14 cellular contexts compared by ENCODE assay signal in the genomic region with DNA sequence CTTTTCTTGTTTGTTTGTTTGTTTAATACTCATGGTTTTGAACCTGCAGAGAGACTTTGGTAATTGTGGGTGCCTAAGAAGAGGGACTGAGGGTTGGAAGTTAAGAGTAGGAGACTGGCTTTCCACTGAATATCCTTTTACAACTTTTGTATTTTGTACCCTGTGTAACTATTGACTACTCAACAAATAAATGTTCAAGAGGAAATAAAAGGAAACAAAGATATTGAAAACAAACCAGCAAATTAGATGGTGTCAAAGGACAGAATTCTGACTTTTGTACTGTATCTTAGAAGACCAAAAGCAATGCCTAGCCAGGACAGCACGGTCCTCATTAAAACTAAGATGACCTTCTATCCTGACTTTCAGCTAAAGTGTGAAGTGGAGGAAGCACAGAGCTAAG. TPM values are rescaled to one million over a fixed set of nuclear protein-coding genes. Genes with fewer than 3 reads are reported as not detected.
DNase-seq lines count a peak whose midpoint lies in the region; ATAC-seq and TF ChIP-seq lines count a peak whose summit lies in the region.
"Had no signal": no experiment of that assay in that cellular context is flagged by ENCODE, and none has a peak within 500 bp of the region (broad histone marks: within the 10 kb centered on the region; RNA-seq: fewer than 3 reads in every experiment).

No MANE protein-coding gene starts in this region.

- H3K79me2 ChIP-seq in parathyroid adenoma: no peaks in the 10 kb centered on the region

- H3K36me3 ChIP-seq in left ventricle myocardium inferior: no peaks in the 10 kb centered on the region
- no peaks in the 10 kb centered on the region for H3K36me3 ChIP-seq in heart left ventricle
- no peaks in the 10 kb centered on the region for H3K36me3 ChIP-seq in endodermal cell (ENCODE audit: control insufficient read depth, insufficient read depth, low read length)
- no peaks in the 10 kb centered on the region for H3K36me3 ChIP-seq in parathyroid adenoma (ENCODE audit: control insufficient read depth, insufficient read depth, low read length)
- no peaks in the 10 kb centered on the region for H3K36me3 ChIP-seq in esophagus squamous epithelium

- H3K4me3 ChIP-seq in left ventricle myocardium inferior (no peak overlapping the region), heart left ventricle (no peak overlapping the region), endodermal cell (ENCODE audit: low read length) (peak overlapping the region; percentile 68), parathyroid adenoma (ENCODE audit: low read depth, low read length) (peak overlapping the region; percentile 53), esophagus squamous epithelium (no peak overlapping the region)

- H3K4me1 ChIP-seq in left ventricle myocardium inferior (peaks cover 26% of the 10 kb centered on the region), heart left ventricle (peaks cover 0 to 29% (median 14%) of the 10 kb centered on the region in 12 donors), endodermal cell (ENCODE audit: control insufficient read depth, insufficient read depth, low read length) (no peaks in the 10 kb centered on the region), parathyroid adenoma (peaks cover 15% of the 10 kb centered on the region), esophagus squamous epithelium (no peaks in the 10 kb centered on the region)

- H3K9ac ChIP-seq in endodermal cell (ENCODE audit: extremely low read depth, low read length, poor library complexity, severe bottlenecking): no peak overlapping the region
- no peak overlapping the region for H3K9ac ChIP-seq in parathyroid adenoma

- peak overlapping the region; percentile 34 for H2AFZ ChIP-seq in parathyroid adenoma

- no peaks in the 10 kb centered on the region for H3K9me3 ChIP-seq in left ventricle myocardium inferior (replicated peaks)
- no peaks in the 10 kb centered on the region for H3K9me3 ChIP-seq in heart left ventricle
- H3K9me3 ChIP-seq in endodermal cell (ENCODE audit: control insufficient read depth, low read length): peaks cover 28% of the 10 kb centered on the region
- H3K9me3 ChIP-seq in parathyroid adenoma (ENCODE audit: control insufficient read depth, low read length): no peaks in the 10 kb centered on the region
- no peaks in the 10 kb centered on the region for H3K9me3 ChIP-seq in esophagus squamous epithelium

- TF ChIP-seq POLR2A in heart left ventricle (IDR thresholded peaks at IDR 0.05): no peak
- TF ChIP-seq POLR2A in esophagus squamous epithelium (IDR thresholded peaks at IDR 0.05): no peak

- DNase-seq in left ventricle myocardium inferior (no peak), heart left ventricle (no peak), endodermal cell (no peak), esophagus squamous epithelium (lab: John Stamatoyannopoulos, UW) (no peak), dedifferentiated amniotic fluid mesenchymal stem cell (ENCODE audit: extremely low spot score) (no peak)
- DNase-seq: 8988T; ACHN; Calu3; CD4-positive, alpha-beta T cell; DMS 273 treated with DMSO at 0.1 percent for 48 hours; GOT3; H9 had no signal

- H3K27me3 Mint-ChIP-seq in endodermal cell (ENCODE audit: insufficient read depth): no peaks in the 10 kb centered on the region

- 25 to 59% (median 41%) methylated on average over 1 of the region's 1 CpG for WGBS in heart left ventricle, 4 donors
- WGBS in endodermal cell (ENCODE audit: insufficient coverage in 1 of 2, insufficient read length in 1 of 2), 2 experiments: 88 to 100% methylated on average over 1 of the region's 1 CpG
- 61 to 67% methylated on average over 1 of the region's 1 CpG for whole genome bisulfite sequencing in esophagus squamous epithelium, 2 donors

- peak overlapping the region; percentile 74 for H3K4me2 ChIP-seq in parathyroid adenoma (ENCODE audit: low read length)

- H3K9me3 Mint-ChIP-seq in endodermal cell: peaks cover 28% of the 10 kb centered on the region
- H3K9me3 Mint-ChIP-seq: CD4-positive, alpha-beta T cell had no signal

- H3K27ac Mint-ChIP-seq in endodermal cell: peak overlapping the region; percentile 56
- H3K27ac Mint-ChIP-seq: CD4-positive, alpha-beta T cell; H9 had no signal

- H3K27me3 ChIP-seq in left ventricle myocardium inferior (ENCODE audit: low read depth) (no peaks in the 10 kb centered on the region), heart left ventricle (no peaks in the 10 kb centered on the region), endodermal cell (ENCODE audit: control insufficient read depth, insufficient read depth, low read length, poor library complexity, severe bottlenecking) (no peaks in the 10 kb centered on the region), parathyroid adenoma (ENCODE audit: control insufficient read depth, insufficient read depth, low read length) (no peaks in the 10 kb centered on the region), esophagus squamous epithelium (no peaks in the 10 kb centered on the region)

- no peak overlapping the region for H3K4me3 Mint-ChIP-seq in endodermal cell
- H3K4me3 Mint-ChIP-seq: CD4-positive, alpha-beta T cell; H9 had no signal

- H3K27ac ChIP-seq in left ventricle myocardium inferior (replicated peaks) (peak overlapping the region; percentile 3), heart left ventricle (peak overlapping the region in 4 of 12 donors; percentile 15 to 52 (median 30)), endodermal cell (ENCODE audit: low read depth, low read length) (no peak overlapping the region), parathyroid adenoma (peak overlapping the region; percentile 93), esophagus squamous epithelium (no peak overlapping the region)

- no peak for ATAC-seq in heart left ventricle
- ATAC-seq in GM19452 (IDR thresholded peaks at IDR 0.05; ENCODE audit: unreplicated experiment): no peak

- intact Hi-C loops in left ventricle myocardium inferior (cut with micrococcal nuclease): no loop called here
- intact Hi-C loops in heart left ventricle (cut with DNase I): no loop called here
- intact Hi-C loops in esophagus squamous epithelium (cut with DNase I): no loop called here

- no peak for TF ChIP-seq CTCF in left ventricle myocardium inferior (IDR thresholded peaks at IDR 0.05; ENCODE audit: borderline replicate concordance)
- TF ChIP-seq CTCF in heart left ventricle (IDR thresholded peaks at IDR 0.05): no peak
- TF ChIP-seq CTCF in endodermal cell (conservative IDR thresholded peaks at IDR 0.05): no peak
- no peak for TF ChIP-seq CTCF in parathyroid adenoma (IDR thresholded peaks at IDR 0.05)
- TF ChIP-seq CTCF in esophagus squamous epithelium (IDR thresholded peaks at IDR 0.05): no peak

- H3K36me3 Mint-ChIP-seq in endodermal cell (ENCODE audit: low read depth): peaks cover 9% of the 10 kb centered on the region

- H3K4me1 Mint-ChIP-seq in endodermal cell: peaks cover 16% of the 10 kb centered on the region
- H3K4me1 Mint-ChIP-seq: H9 had no signal

RNA-seq across cellular contexts. Expression of a gene that starts 22.6 kb away (rescaled TPM):
- total RNA-seq in left ventricle myocardium inferior (10.1 TPM), heart left ventricle (10 to 100 TPM in 2 of 9 donors, 1 to 10 TPM in 7; 5.1 to 13.6 (median 9.1) TPM), endodermal cell (1 to 10 TPM; 6.2 to 6.5 TPM), esophagus squamous epithelium (1 to 10 TPM; 2.1 to 4.6 (median 4.2) TPM)
- polyA plus RNA-seq in heart left ventricle: 1 to 10 TPM; 4.3 to 5.0 TPM
- polyA plus RNA-seq in endodermal cell (2013, experiment 1 of 2): 5.4 TPM
- polyA plus RNA-seq in endodermal cell (2013, experiment 2 of 2): 5.5 TPM

RNA-seq across cellular contexts. Expression of a gene that starts 47.6 kb away (rescaled TPM):
- total RNA-seq in left ventricle myocardium inferior (8.7 TPM), heart left ventricle (10 to 100 TPM in 1 of 9 donors, 1 to 10 TPM in 8; 4.3 to 13.8 (median 6.3) TPM), endodermal cell (10 to 100 TPM; 11.0 to 11.8 TPM), esophagus squamous epithelium (1 to 10 TPM in 1 of 4 donors, under 1 TPM in 3; under 0.01 to 1.4 (median 0.32) TPM)
- 1 to 10 TPM; 1.7 to 1.8 TPM for polyA plus RNA-seq in heart left ventricle
- polyA plus RNA-seq in endodermal cell (2013, experiment 1 of 2): 18.8 TPM
- 20.9 TPM for polyA plus RNA-seq in endodermal cell (2013, experiment 2 of 2)

Comparison
In these comparisons a context has a peak if more than half of its experiments do, and no peak if none do; other contexts are left out.
1. H3K27ac ChIP-seq: peak in left ventricle myocardium inferior (single experiment) and parathyroid adenoma (single experiment); none in endodermal cell (single experiment) and esophagus squamous epithelium (0 of 4).
2. H3K4me3 ChIP-seq: peak in endodermal cell (single experiment) and parathyroid adenoma (single experiment); none in left ventricle myocardium inferior (single experiment), heart left ventricle (0 of 12) and esophagus squamous epithelium (0 of 4).